In genomic region chr7:7477641-7478040, GRCh38 we compare ENCODE assay signal across 4 cellular contexts. TPM values are rescaled to one million over a fixed set of nuclear protein-coding genes. Genes with fewer than 3 reads are reported as not detected.
"Had no signal": no experiment of that assay in that cellular context is flagged by ENCODE, and none has a peak within 500 bp of the region (broad histone marks: within the 10 kb centered on the region; RNA-seq: fewer than 3 reads in every experiment).

No MANE protein-coding gene starts in this region.

RNA-seq across cellular contexts. Expression of gene COL28A1, which starts 58.0 kb away (rescaled TPM):
- total RNA-seq: activated naive CD4-positive, alpha-beta T cell treated with anti-CD3 and anti-CD28 coated beads for 36 hours; activated naive CD8-positive, alpha-beta T cell treated with anti-CD3 and anti-CD28 coated beads, Interleukin-2, amount 10 ng/mL, durations not matched to agents 7 days and 5 days; activated T-helper 1 cell treated with anti-CD3 and anti-CD28 coated beads, Interleukin-12 subunit alpha, Interleukin-12 subunit beta, Interleukin-2, Interleukin-4 antibody, amounts not matched to agents 30 ng/mL and 10 ng/mL and 1 ng/mL, durations not matched to agents 14 hours and 24 hours and 36 hours; bronchial epithelial cell had no signal
